In the genomic region with DNA sequence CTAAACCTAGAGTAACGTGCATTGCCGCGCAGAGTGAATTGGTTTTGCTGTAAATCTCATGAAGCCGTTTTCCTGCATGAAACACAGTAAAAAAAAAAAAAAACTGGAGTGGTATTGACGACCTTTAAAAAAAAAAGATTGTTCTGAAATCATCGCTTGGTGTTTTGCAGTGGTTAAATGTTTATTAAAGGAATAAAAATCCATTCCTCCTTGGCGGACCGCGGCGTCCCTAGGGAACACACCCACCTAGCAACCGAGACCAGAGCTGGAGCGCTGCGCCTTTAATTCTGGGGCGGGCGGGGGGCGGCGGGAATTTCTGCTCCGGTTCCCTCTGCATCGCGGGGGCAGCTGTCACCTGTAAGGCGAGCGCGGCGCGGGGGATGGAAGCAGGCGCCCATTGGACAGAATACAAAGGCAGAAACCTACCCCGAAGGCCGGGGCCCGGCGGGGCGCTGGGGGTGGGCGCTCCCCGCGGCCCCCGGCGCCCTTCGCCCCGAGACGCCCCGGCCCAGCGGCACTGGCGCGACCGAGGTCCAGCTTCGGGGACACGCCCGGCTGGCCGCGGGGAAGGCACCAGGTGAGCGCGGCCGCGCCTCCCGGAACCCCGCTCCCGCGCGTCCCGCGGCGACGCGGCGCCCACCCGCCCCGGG, we compare ENCODE assay signal across 8 cellular contexts. TPM values are rescaled to one million over a fixed set of nuclear protein-coding genes. Genes with fewer than 3 reads are reported as not detected.
A peak's percentile ranks its signal among the peaks of the same experiment; 100 is the strongest.
DNase-seq lines count a peak whose midpoint lies in the region; ATAC-seq and TF ChIP-seq lines count a peak whose summit lies in the region.

SOWAHA (plus strand) TSS at position 354 of the 650 bp plus-strand sequence. CDS start 320 bp downstream, outside the sequence.

- H3K27ac ChIP-seq in OCI-LY3 (ENCODE audit: low read length): no peak within 1 kb of the TSS

- peak within 1 kb of the TSS; percentile 61 for H3K4me3 Mint-ChIP-seq in activated CD4-positive, alpha-beta T cell treated with anti-CD3 and anti-CD28 coated beads for 36 hours
- peak within 1 kb of the TSS; percentile 76 to 77 for H3K4me3 Mint-ChIP-seq in effector memory CD8-positive, alpha-beta T cell
- peak within 1 kb of the TSS; percentile 75 for H3K4me3 Mint-ChIP-seq in nephron progenitor cell

- peaks cover 43% of the 10 kb centered on the region for H3K27me3 Mint-ChIP-seq in activated CD4-positive, alpha-beta T cell treated with anti-CD3 and anti-CD28 coated beads for 36 hours
- peaks cover 43 to 47% of the 10 kb centered on the region in 2 donors for H3K27me3 Mint-ChIP-seq in effector memory CD8-positive, alpha-beta T cell
- peaks cover 86% of the 10 kb centered on the region for H3K27me3 Mint-ChIP-seq in nephron progenitor cell (ENCODE audit: low read depth, poor library complexity)

- H3K27me3 ChIP-seq in OCI-LY3 (ENCODE audit: low read depth, low read length): 0 out of 2 replicates have a peak, but pooled peaks cover 4% of the 10 kb centered on the region

- no peaks in the 10 kb centered on the region for H3K79me2 ChIP-seq in OCI-LY3 (ENCODE audit: low read length)

- no peaks in the 10 kb centered on the region for H3K36me3 ChIP-seq in OCI-LY3 (replicated peaks; ENCODE audit: low read depth, low read length)

- no peak within 1 kb of the TSS for H2AFZ ChIP-seq in OCI-LY3 (ENCODE audit: low read depth, low read length)

- no peak for ATAC-seq in activated CD4-positive, alpha-beta T cell treated with anti-CD3 and anti-CD28 coated beads for 36 hours
- ATAC-seq in effector memory CD8-positive, alpha-beta T cell (replicated peaks): peak; percentile 39

- H4K20me1 ChIP-seq in OCI-LY3 (ENCODE audit: insufficient read depth, low read length): no peaks in the 10 kb centered on the region

- DNase-seq in activated CD4-positive, alpha-beta T cell treated with anti-CD3 and anti-CD28 coated beads for 36 hours: no peak
- DNase-seq in activated CD4-positive, alpha-beta T cell treated with anti-CD3 and anti-CD28 coated beads, Interleukin-2, amount 50 U/mL, for 48 hours: no peak
- no peak for DNase-seq in effector memory CD8-positive, alpha-beta T cell
- DNase-seq in nephron progenitor cell: peak; percentile 54
- DNase-seq in H4 (ENCODE audit: low spot score): no peak
- no peak for DNase-seq in effector CD8-positive, alpha-beta T cell (lab: John Stamatoyannopoulos, UW)
- no peak for DNase-seq in CD1c-positive myeloid dendritic cell (ENCODE audit: extremely low spot score)

- POLR2A ChIA-PET in activated CD4-positive, alpha-beta T cell treated with anti-CD3 and anti-CD28 coated beads for 36 hours (lab: Charles Lee): interaction anchor here (0.6 to 1.1 kb wide), 3 partner anchors 15 to 172 kb away, joined by 3 to 4 read pairs (median 3); partner anchors contain the start of genes GDF9 and UQCRQ

- peak within 1 kb of the TSS; percentile 20 for H3K4me2 ChIP-seq in OCI-LY3 (ENCODE audit: low read length)

- no peaks in the 10 kb centered on the region for H3K4me1 ChIP-seq in OCI-LY3 (ENCODE audit: low read length)

- intact Hi-C loops in activated CD4-positive, alpha-beta T cell treated with anti-CD3 and anti-CD28 coated beads for 36 hours (cut with DNase I, micrococcal nuclease): no loop called here

- H3K4me1 Mint-ChIP-seq in activated CD4-positive, alpha-beta T cell treated with anti-CD3 and anti-CD28 coated beads for 36 hours: peaks cover 6% of the 10 kb centered on the region
- peaks cover 4 to 8% of the 10 kb centered on the region in 2 donors for H3K4me1 Mint-ChIP-seq in effector memory CD8-positive, alpha-beta T cell (ENCODE audit: low read depth in 2 of 2)
- peaks cover 11% of the 10 kb centered on the region for H3K4me1 Mint-ChIP-seq in nephron progenitor cell

- H3K36me3 Mint-ChIP-seq in activated CD4-positive, alpha-beta T cell treated with anti-CD3 and anti-CD28 coated beads for 36 hours (ENCODE audit: low read depth): no peaks in the 10 kb centered on the region
- H3K36me3 Mint-ChIP-seq in effector memory CD8-positive, alpha-beta T cell (ENCODE audit: insufficient read depth): no peaks in the 10 kb centered on the region
- H3K36me3 Mint-ChIP-seq in nephron progenitor cell (ENCODE audit: low read depth): no peaks in the 10 kb centered on the region

- TF ChIP-seq CTCF in OCI-LY3 (IDR thresholded peaks at IDR 0.05; ENCODE audit: low read depth, low read length) (no peak), nephron progenitor cell (IDR thresholded peaks at IDR 0.05) (no peak)

- CTCF ChIA-PET in activated CD4-positive, alpha-beta T cell treated with anti-CD3 and anti-CD28 coated beads for 36 hours (lab: Charles Lee): interaction anchor here (0.6 to 0.9 kb wide), 3 partner anchors 13 to 422 kb away, joined by 3 to 4 read pairs (median 3); no protein-coding TSS in a partner anchor

- H3K9ac ChIP-seq in OCI-LY3 (ENCODE audit: low read length): no peak within 1 kb of the TSS

- H3K4me3 ChIP-seq in OCI-LY3 (ENCODE audit: low read length): peak within 1 kb of the TSS; percentile 26; the same call in 1 of the 2 replicates

- no peak within 1 kb of the TSS for H3K27ac Mint-ChIP-seq in activated CD4-positive, alpha-beta T cell treated with anti-CD3 and anti-CD28 coated beads for 36 hours
- no peak within 1 kb of the TSS for H3K27ac Mint-ChIP-seq in effector memory CD8-positive, alpha-beta T cell
- no peak within 1 kb of the TSS for H3K27ac Mint-ChIP-seq in nephron progenitor cell

- H3K9me3 Mint-ChIP-seq in activated CD4-positive, alpha-beta T cell treated with anti-CD3 and anti-CD28 coated beads for 36 hours (ENCODE audit: low read depth): no peaks in the 10 kb centered on the region
- no peaks in the 10 kb centered on the region for H3K9me3 Mint-ChIP-seq in effector memory CD8-positive, alpha-beta T cell
- peaks cover 5% of the 10 kb centered on the region for H3K9me3 Mint-ChIP-seq in nephron progenitor cell

- no peaks in the 10 kb centered on the region for H3K9me3 ChIP-seq in OCI-LY3 (ENCODE audit: insufficient read depth, low read length)

RNA-seq across cellular contexts. Expression of gene SOWAHA, which starts in this region (rescaled TPM):
- total RNA-seq in activated CD4-positive, alpha-beta T cell treated with anti-CD3 and anti-CD28 coated beads for 36 hours: under 1 TPM in 1 of 2 experiments, not detected in 1; 0.05 TPM
- total RNA-seq in H4 (2014; rRNA removed; shearing (Covaris generic)): 0.08 TPM in 1 of 2 replicates, not detected in the other
